8 cellular contexts compared by ENCODE assay signal in genomic region chr4:23388259-23388658, GRCh38.
"Had no signal": no experiment of that assay in that cellular context is flagged by ENCODE, and none has a peak within 500 bp of the region (broad histone marks: within the 10 kb centered on the region; RNA-seq: fewer than 3 reads in every experiment).

No MANE protein-coding gene starts in this region.

- H3K4me3 ChIP-seq: HAP-1, K562 had no signal

- H3K4me3 Mint-ChIP-seq: HFFc6 had no signal

- DNase-seq: GOT3, H7, HFFc6, IMR-90, KG1 had no signal

- H3K9me3 ChIP-seq: HAP-1 had no signal

- ATAC-seq: HCT116, K562 had no signal

- H3K27ac Mint-ChIP-seq: HFFc6 had no signal

- H3K4me1 ChIP-seq: HAP-1 had no signal

- H3K36me3 ChIP-seq: HAP-1 had no signal
